In genomic region chr20:10986586-10986985, GRCh38 we compare ENCODE assay signal across 23 cellular contexts.
DNase-seq lines count a peak whose midpoint lies in the region; ATAC-seq, FAIRE-seq and TF ChIP-seq lines count a peak whose summit lies in the region.
"Had no signal": no experiment of that assay in that cellular context is flagged by ENCODE, and none has a peak within 500 bp of the region (broad histone marks: within the 10 kb centered on the region; RNA-seq: fewer than 3 reads in every experiment).

No MANE protein-coding gene starts in this region.

- H3K9ac ChIP-seq in astrocyte (ENCODE audit: low read length): no peak overlapping the region
- H3K9ac ChIP-seq: KMS-11 had no signal

- H3K4me1 ChIP-seq in astrocyte (ENCODE audit: insufficient read depth, low read length): peaks cover 12% of the 10 kb centered on the region
- H3K4me1 ChIP-seq: upper lobe of right lung had no signal

- H3K9me3 ChIP-seq in astrocyte (ENCODE audit: insufficient read depth, low read depth, low read length): no peaks in the 10 kb centered on the region
- H3K9me3 ChIP-seq: Caco-2, upper lobe of right lung had no signal

- H3K4me3 Mint-ChIP-seq in astrocyte (ENCODE audit: unreplicated experiment): no peak overlapping the region
- H3K4me3 Mint-ChIP-seq in osteocyte (ENCODE audit: unreplicated experiment): no peak overlapping the region
- H3K4me3 Mint-ChIP-seq: activated T-cell treated with anti-CD3 and anti-CD28 coated beads, Interleukin-2, amount 50 U/mL, for 24 hours; nephron progenitor cell; T-helper 1 cell treated with Interleukin-12 subunit alpha and Interleukin-12 subunit beta and Interleukin-4 antibody, amounts not matched to agents 30 μg/mL and 1 μg/mL, for 36 hours had no signal

- H3K36me3 Mint-ChIP-seq in astrocyte (ENCODE audit: low read depth, unreplicated experiment): no peaks in the 10 kb centered on the region
- H3K36me3 Mint-ChIP-seq in osteocyte (ENCODE audit: unreplicated experiment): no peaks in the 10 kb centered on the region

- H2AFZ ChIP-seq in astrocyte (ENCODE audit: low read depth, low read length): no peak overlapping the region

- H3K9me3 Mint-ChIP-seq in astrocyte (ENCODE audit: unreplicated experiment): no peaks in the 10 kb centered on the region
- no peaks in the 10 kb centered on the region for H3K9me3 Mint-ChIP-seq in osteocyte (ENCODE audit: unreplicated experiment)
- H3K9me3 Mint-ChIP-seq: activated T-cell treated with anti-CD3 and anti-CD28 coated beads, Interleukin-2, amount 50 U/mL, for 24 hours; nephron progenitor cell; T-helper 1 cell treated with Interleukin-12 subunit alpha and Interleukin-12 subunit beta and Interleukin-4 antibody, amounts not matched to agents 30 μg/mL and 1 μg/mL, for 36 hours had no signal

- no peak overlapping the region for H3K4me2 ChIP-seq in astrocyte (ENCODE audit: low read length)
- H3K4me2 ChIP-seq: KMS-11 had no signal

- peaks cover 48% of the 10 kb centered on the region for H3K4me1 Mint-ChIP-seq in astrocyte (ENCODE audit: low read depth, unreplicated experiment)
- H3K4me1 Mint-ChIP-seq in osteocyte (ENCODE audit: unreplicated experiment): peaks cover 70% of the 10 kb centered on the region

- H3K27me3 ChIP-seq in astrocyte (ENCODE audit: insufficient read depth, low read length): no peaks in the 10 kb centered on the region
- H3K27me3 ChIP-seq: upper lobe of right lung had no signal

- H3K79me2 ChIP-seq in astrocyte (ENCODE audit: insufficient read depth, low read length): no peaks in the 10 kb centered on the region

- TF ChIP-seq CTCF in astrocyte (IDR thresholded peaks at IDR 0.05; ENCODE audit: insufficient read depth, low read depth, low read length) (no peak), osteocyte (IDR thresholded peaks at IDR 0.05) (no peak)

- no peaks in the 10 kb centered on the region for H4K20me1 ChIP-seq in astrocyte (ENCODE audit: insufficient read depth, low read length)

- H3K36me3 ChIP-seq in astrocyte (ENCODE audit: insufficient read depth, low read length): no peaks in the 10 kb centered on the region
- H3K36me3 ChIP-seq: upper lobe of right lung had no signal

- H3K27ac ChIP-seq in astrocyte (ENCODE audit: low read depth, low read length): peak overlapping the region; percentile 10
- H3K27ac ChIP-seq: KMS-11, upper lobe of right lung had no signal

- no peak overlapping the region for H3K27ac Mint-ChIP-seq in astrocyte (ENCODE audit: unreplicated experiment)
- H3K27ac Mint-ChIP-seq in osteocyte (ENCODE audit: unreplicated experiment): peak overlapping the region; percentile 92
- H3K27ac Mint-ChIP-seq: activated T-cell treated with anti-CD3 and anti-CD28 coated beads, Interleukin-2, amount 50 U/mL, for 24 hours; T-helper 1 cell treated with Interleukin-12 subunit alpha and Interleukin-12 subunit beta and Interleukin-4 antibody, amounts not matched to agents 30 μg/mL and 1 μg/mL, for 36 hours had no signal

- no peak for ATAC-seq in HG03439 (IDR thresholded peaks at IDR 0.05; ENCODE audit: unreplicated experiment)
- ATAC-seq: upper lobe of right lung had no signal

- DNase-seq in EL (peak; percentile 2), astrocyte (ENCODE audit: low read depth) (peak; percentile 58), fibroblast of gingiva (ENCODE audit: low read depth) (peak; percentile 91), osteocyte (ENCODE audit: extremely low spot score, unreplicated experiment) (no peak), iPS-NIHi7 (ENCODE audit: extremely low spot score) (no peak), NCI-H2227 (lab: John Stamatoyannopoulos, UW; ENCODE audit: unreplicated experiment) (no peak), NCI-H774 (lab: John Stamatoyannopoulos, UW) (no peak)
- DNase-seq: activated CD4-positive, alpha-beta T cell treated with anti-CD3 and anti-CD28 coated beads for 4 hours; activated naive CD4-positive, alpha-beta T cell treated with Interleukin-2 at 50 U/mL for 16 hours; activated T-cell treated with anti-CD3 and anti-CD28 coated beads, Interleukin-2, amount 50 U/mL, for 24 hours; C1 segment of cervical spinal cord; Caco-2; central memory CD4-positive, alpha-beta T cell; DMS79; NCI-H1436; NCI-H510A treated with DMSO at 0.1 percent for 48 hours; nephron progenitor cell; NK-92 treated with Interleukin-12 subunit alpha and Interleukin-12 subunit beta, amount 100 ng/mL, for 24 hours; upper lobe of right lung had no signal

- H3K4me3 ChIP-seq in astrocyte (ENCODE audit: insufficient read depth, low read depth, low read length): no peak overlapping the region
- H3K4me3 ChIP-seq: upper lobe of right lung had no signal

- peak; percentile 5 for FAIRE-seq in astrocyte (lab: Jason Lieb, UNC)
- FAIRE-seq: frontal cortex had no signal

- H3K27me3 Mint-ChIP-seq in astrocyte (ENCODE audit: low read depth, unreplicated experiment) (no peaks in the 10 kb centered on the region), osteocyte (ENCODE audit: unreplicated experiment) (no peaks in the 10 kb centered on the region)
- H3K27me3 Mint-ChIP-seq: activated T-cell treated with anti-CD3 and anti-CD28 coated beads, Interleukin-2, amount 50 U/mL, for 24 hours had no signal

Comparison
In these comparisons a context has a peak if more than half of its experiments do, and no peak if none do; other contexts are left out.
1. DNase-seq: peak in EL (single experiment), astrocyte (single experiment) and fibroblast of gingiva (single experiment); none in osteocyte (single experiment), iPS-NIHi7 (single experiment), NCI-H2227 (single experiment) and NCI-H774 (single experiment).